ENCODE assay signal across 22 cellular contexts in the genomic region with DNA sequence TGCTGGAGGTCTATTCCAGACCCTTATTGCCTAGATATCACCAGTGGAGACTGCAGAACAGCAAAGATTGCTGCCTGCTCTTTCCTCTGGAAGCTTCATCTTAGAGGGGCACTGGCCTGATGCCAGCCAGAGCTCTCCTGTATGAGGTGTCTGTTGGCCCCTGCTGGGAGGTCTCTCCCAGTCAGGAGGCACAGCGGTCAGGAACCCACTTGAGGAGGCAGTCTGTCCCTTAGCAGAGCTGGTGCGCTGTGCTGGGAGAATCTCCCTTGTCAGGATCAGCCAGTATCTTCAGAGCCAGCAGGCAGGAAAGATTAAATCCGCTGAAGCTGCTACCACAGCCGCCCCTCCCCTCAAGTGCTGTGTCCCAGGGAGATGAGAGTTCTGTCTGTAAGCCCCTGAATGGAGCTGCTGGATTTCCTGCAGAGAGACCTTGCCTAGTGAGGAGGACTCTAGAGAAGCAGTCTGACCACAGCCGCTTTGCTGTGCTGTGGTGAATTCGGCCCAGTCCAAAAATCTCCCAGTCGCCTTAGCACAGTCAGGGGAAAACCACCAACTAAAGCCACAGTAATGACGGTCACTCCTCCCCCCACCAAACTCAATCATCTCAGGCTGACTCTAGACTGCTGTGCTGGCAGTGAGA.
DNase-seq lines count a peak whose midpoint lies in the region; ATAC-seq and TF ChIP-seq lines count a peak whose summit lies in the region.
"Had no signal": no experiment of that assay in that cellular context is flagged by ENCODE, and none has a peak within 500 bp of the region (broad histone marks: within the 10 kb centered on the region; RNA-seq: fewer than 3 reads in every experiment).

No MANE protein-coding gene starts in this region.

- H3K27ac ChIP-seq in SJCRH30, result no peak overlapping the region
- H3K27ac ChIP-seq: BLaER1, left ventricle myocardium inferior, ovary, sigmoid colon had no signal

- H3K4me3 ChIP-seq in Loucy (ENCODE audit: low read length, poor library complexity, severe bottlenecking), result peak overlapping the region; percentile 22
- H3K4me3 ChIP-seq in SJCRH30, result no peak overlapping the region
- H3K4me3 ChIP-seq: BLaER1, left ventricle myocardium inferior, ovary, sigmoid colon had no signal

- no peaks in the 10 kb centered on the region for H3K36me3 ChIP-seq in Loucy (ENCODE audit: insufficient read depth, low read length)
- peaks cover 78% of the 10 kb centered on the region for H3K36me3 ChIP-seq in SJCRH30
- H3K36me3 ChIP-seq: left ventricle myocardium inferior, ovary, sigmoid colon had no signal

- no peaks in the 10 kb centered on the region for H3K27me3 Mint-ChIP-seq in activated CD8-positive, alpha-beta memory T cell treated with anti-CD3 and anti-CD28 coated beads, Interleukin-2, amount 10 ng/mL, durations not matched to agents 7 days and 5 days

- peak overlapping the region; percentile 34 for H3K4me2 ChIP-seq in Loucy (ENCODE audit: low read depth, low read length, poor library complexity, severe bottlenecking)
- H3K4me2 ChIP-seq: BLaER1 had no signal

- intact Hi-C loops in posterior vena cava (cut with DNase I), result no loop called here

- H3K27ac Mint-ChIP-seq in activated CD8-positive, alpha-beta memory T cell treated with anti-CD3 and anti-CD28 coated beads, Interleukin-2, amount 10 ng/mL, durations not matched to agents 7 days and 5 days, result no peak overlapping the region

- H3K79me2 ChIP-seq in Loucy (ENCODE audit: insufficient read depth, low read length), result no peaks in the 10 kb centered on the region

- H3K27me3 ChIP-seq in Loucy (ENCODE audit: insufficient read depth, low read length, poor library complexity, severe bottlenecking) (no peaks in the 10 kb centered on the region), SJCRH30 (no peaks in the 10 kb centered on the region)
- H3K27me3 ChIP-seq: BLaER1, ovary, sigmoid colon had no signal

- H3F3A ChIP-seq in Loucy (ENCODE audit: low read depth), result no peaks in the 10 kb centered on the region

- peaks cover 8% of the 10 kb centered on the region for H3K9me3 Mint-ChIP-seq in activated CD8-positive, alpha-beta memory T cell treated with anti-CD3 and anti-CD28 coated beads, Interleukin-2, amount 10 ng/mL, durations not matched to agents 7 days and 5 days (ENCODE audit: low read depth)

- H3K9ac ChIP-seq in Loucy (ENCODE audit: low read depth, low read length, poor library complexity, severe bottlenecking), result no peak overlapping the region
- H3K9ac ChIP-seq: BLaER1 had no signal

- CTCF ChIA-PET in activated CD8-positive, alpha-beta memory T cell treated with anti-CD3 and anti-CD28 coated beads, Interleukin-2, amount 10 ng/mL, durations not matched to agents 7 days and 5 days (lab: Charles Lee), result no interaction called here

- no peaks in the 10 kb centered on the region for H3K9me2 ChIP-seq in Loucy (replicated peaks; ENCODE audit: low read depth, low read length)

- ATAC-seq in activated CD8-positive, alpha-beta memory T cell treated with anti-CD3 and anti-CD28 coated beads, Interleukin-2, amount 10 ng/mL, durations not matched to agents 7 days and 5 days, result no peak
- no peak for ATAC-seq in GM19397 (IDR thresholded peaks at IDR 0.05; ENCODE audit: unreplicated experiment)

- peaks cover 15% of the 10 kb centered on the region for H3K4me1 ChIP-seq in Loucy (ENCODE audit: insufficient read depth, low read length, poor library complexity, severe bottlenecking)
- H3K4me1 ChIP-seq in SJCRH30, result no peaks in the 10 kb centered on the region
- H3K4me1 ChIP-seq: BLaER1, left ventricle myocardium inferior, sigmoid colon had no signal

- no peak for TF ChIP-seq CTCF in Loucy (conservative IDR thresholded peaks at IDR 0.05; ENCODE audit: low read length)

- no peak overlapping the region for H2AFZ ChIP-seq in Loucy (ENCODE audit: low read length)

- peak; percentile 46 for DNase-seq in activated CD8-positive, alpha-beta memory T cell treated with anti-CD3 and anti-CD28 coated beads, Interleukin-2, amount 10 ng/mL, durations not matched to agents 7 days and 5 days
- DNase-seq in activated CD8-positive, alpha-beta memory T cell treated with anti-CD3 and anti-CD28 coated beads for 24 hours, result no peak
- DNase-seq in ecto neural progenitor cell (ENCODE audit: low spot score) (peak; percentile 66), posterior vena cava (ENCODE audit: low spot score) (peak; percentile 64), SJCRH30 (no peak), HCEC 1CT (no peak)
- DNase-seq: 8988T; activated CD4-positive, CD25-positive, alpha-beta regulatory T cell treated with anti-CD3 and anti-CD28 coated beads, Interleukin-2, amount 50 U/mL, for 72 hours; amygdala; foreskin fibroblast; GF-D8; Kasumi-1; left ventricle myocardium inferior; NCI-H1417; NCI-H2171 treated with DMSO at 0.1 percent for 48 hours; ovary; SIG-M5; sigmoid colon; stimulated activated CD4-positive, alpha-beta T cell treated with anti-CD3 and anti-CD28 coated beads, Interleukin-1b, Interleukin-23, amount 100 ng/mL, for 48 hours had no signal

- H3K4me3 Mint-ChIP-seq in activated CD8-positive, alpha-beta memory T cell treated with anti-CD3 and anti-CD28 coated beads, Interleukin-2, amount 10 ng/mL, durations not matched to agents 7 days and 5 days, result no peak overlapping the region

- H3K9me3 ChIP-seq in Loucy (ENCODE audit: insufficient read depth, low read depth, low read length), result no peaks in the 10 kb centered on the region
- peaks cover 17% of the 10 kb centered on the region for H3K9me3 ChIP-seq in SJCRH30 (replicated peaks)
- H3K9me3 ChIP-seq: ovary, sigmoid colon had no signal

- H3K36me3 Mint-ChIP-seq in activated CD8-positive, alpha-beta memory T cell treated with anti-CD3 and anti-CD28 coated beads, Interleukin-2, amount 10 ng/mL, durations not matched to agents 7 days and 5 days, result peaks cover 8% of the 10 kb centered on the region

- peaks cover 4% of the 10 kb centered on the region for H3K4me1 Mint-ChIP-seq in activated CD8-positive, alpha-beta memory T cell treated with anti-CD3 and anti-CD28 coated beads, Interleukin-2, amount 10 ng/mL, durations not matched to agents 7 days and 5 days

- no peaks in the 10 kb centered on the region for H4K20me1 ChIP-seq in Loucy (ENCODE audit: insufficient read depth, low read length, poor library complexity, severe bottlenecking)
- H4K20me1 ChIP-seq: BLaER1 had no signal

Comparison
In these comparisons a context has a peak if more than half of its experiments do, and no peak if none do; other contexts are left out.
1. DNase-seq: peak in activated CD8-positive, alpha-beta memory T cell treated with anti-CD3 and anti-CD28 coated beads, Interleukin-2, amount 10 ng/mL, durations not matched to agents 7 days and 5 days (single experiment), ecto neural progenitor cell (single experiment) and posterior vena cava (single experiment); none in activated CD8-positive, alpha-beta memory T cell treated with anti-CD3 and anti-CD28 coated beads for 24 hours (single experiment), SJCRH30 (0 of 2) and HCEC 1CT (single experiment).